ENCODE assay signal across 8 cellular contexts in the genomic region with DNA sequence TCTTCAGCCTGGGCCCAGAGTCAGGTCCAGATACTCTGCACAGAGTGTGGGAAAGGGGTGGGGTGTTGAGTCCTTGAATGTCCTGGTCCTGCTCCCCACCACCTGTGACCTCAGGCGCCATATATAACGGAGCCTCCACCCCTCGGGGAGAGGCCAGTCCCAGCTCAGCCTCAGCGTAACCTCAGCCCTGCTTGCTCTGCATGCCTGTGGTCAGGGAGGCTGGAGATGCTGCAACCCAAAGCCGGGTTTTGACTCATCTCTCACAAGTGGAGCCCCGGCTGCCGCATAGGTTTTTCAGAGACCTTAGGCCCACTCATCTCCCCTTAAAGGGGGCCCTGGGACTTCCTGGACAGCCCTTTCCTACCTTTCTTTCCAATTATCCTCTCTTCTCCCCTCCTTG. TPM values are rescaled to one million over a fixed set of nuclear protein-coding genes. Genes with fewer than 3 reads are reported as not detected.
DNase-seq lines count a peak whose midpoint lies in the region; ATAC-seq, FAIRE-seq and TF ChIP-seq lines count a peak whose summit lies in the region.

No MANE protein-coding gene starts in this region.

- TF ChIP-seq POLR2A in GM18505 (IDR thresholded peaks at IDR 0.05; ENCODE audit: borderline replicate concordance, extremely low read depth, insufficient read depth, insufficient read length) = peak; percentile 79
- no peak for TF ChIP-seq POLR2A in erythroblast (IDR thresholded peaks at IDR 0.05; ENCODE audit: low read length)

- peak overlapping the region; percentile 54 for H3K4me3 ChIP-seq in mononuclear cell (ENCODE audit: low read length)

- peak; percentile 50 for ATAC-seq in GM18505 (IDR thresholded peaks at IDR 0.05; ENCODE audit: unreplicated experiment)
- ATAC-seq in HG02588 (IDR thresholded peaks at IDR 0.05; ENCODE audit: unreplicated experiment) = peak; percentile 57

- H3K4me1 ChIP-seq in mononuclear cell (ENCODE audit: insufficient read depth, low read length) = peaks cover 95% of the 10 kb centered on the region

- no peak for FAIRE-seq in D721Med (lab: Jason Lieb, UNC)

- no peaks in the 10 kb centered on the region for H3K9me3 ChIP-seq in mononuclear cell (ENCODE audit: low read depth, low read length)

- TF ChIP-seq CTCF in D721Med (IDR thresholded peaks at IDR 0.05; ENCODE audit: insufficient read depth, missing control alignments) = no peak

- no peaks in the 10 kb centered on the region for H3K27me3 ChIP-seq in mononuclear cell (ENCODE audit: insufficient read depth, low read length)

- DNase-seq in NOMO-1 (lab: John Stamatoyannopoulos, UW; ENCODE audit: unreplicated experiment in 2 of 2) = peak; percentile 46 to 68
- DNase-seq in activated effector memory CD4-positive, alpha-beta T cell treated with anti-CD3 and anti-CD28 coated beads, Interleukin-2, amount 50 U/mL, for 16 hours = peak; percentile 86
- no peak for DNase-seq in NCI-H2029 treated with DMSO at 0.1 percent for 48 hours (lab: John Stamatoyannopoulos, UW)
- DNase-seq in D721Med (ENCODE audit: insufficient read length, low spot score) = no peak
- DNase-seq in erythroblast (lab: John Stamatoyannopoulos, UW) = no peak

RNA-seq across cellular contexts. Expression of gene ITGB7, which starts 1.3 kb away (rescaled TPM):
- 49.8 TPM for total RNA-seq in mononuclear cell

RNA-seq across cellular contexts. Expression of gene CSAD, which starts 25.0 kb away (rescaled TPM):
- total RNA-seq in mononuclear cell = 11.3 TPM

RNA-seq across cellular contexts. Expression of gene ZNF740, which starts 25.2 kb away (rescaled TPM):
- total RNA-seq in mononuclear cell = 15.2 TPM

RNA-seq across cellular contexts. Expression of gene RARG, which starts 26.3 kb away (rescaled TPM):
- total RNA-seq in mononuclear cell = 6.6 TPM

Comparison
In these comparisons a context has a peak if more than half of its experiments do, and no peak if none do; other contexts are left out.
1. DNase-seq: peak in NOMO-1 (2 of 2) and activated effector memory CD4-positive, alpha-beta T cell treated with anti-CD3 and anti-CD28 coated beads, Interleukin-2, amount 50 U/mL, for 16 hours (single experiment); none in NCI-H2029 treated with DMSO at 0.1 percent for 48 hours (single experiment), D721Med (single experiment) and erythroblast (0 of 2).